ENCODE assay signal across 1 cellular context in the genomic region with DNA sequence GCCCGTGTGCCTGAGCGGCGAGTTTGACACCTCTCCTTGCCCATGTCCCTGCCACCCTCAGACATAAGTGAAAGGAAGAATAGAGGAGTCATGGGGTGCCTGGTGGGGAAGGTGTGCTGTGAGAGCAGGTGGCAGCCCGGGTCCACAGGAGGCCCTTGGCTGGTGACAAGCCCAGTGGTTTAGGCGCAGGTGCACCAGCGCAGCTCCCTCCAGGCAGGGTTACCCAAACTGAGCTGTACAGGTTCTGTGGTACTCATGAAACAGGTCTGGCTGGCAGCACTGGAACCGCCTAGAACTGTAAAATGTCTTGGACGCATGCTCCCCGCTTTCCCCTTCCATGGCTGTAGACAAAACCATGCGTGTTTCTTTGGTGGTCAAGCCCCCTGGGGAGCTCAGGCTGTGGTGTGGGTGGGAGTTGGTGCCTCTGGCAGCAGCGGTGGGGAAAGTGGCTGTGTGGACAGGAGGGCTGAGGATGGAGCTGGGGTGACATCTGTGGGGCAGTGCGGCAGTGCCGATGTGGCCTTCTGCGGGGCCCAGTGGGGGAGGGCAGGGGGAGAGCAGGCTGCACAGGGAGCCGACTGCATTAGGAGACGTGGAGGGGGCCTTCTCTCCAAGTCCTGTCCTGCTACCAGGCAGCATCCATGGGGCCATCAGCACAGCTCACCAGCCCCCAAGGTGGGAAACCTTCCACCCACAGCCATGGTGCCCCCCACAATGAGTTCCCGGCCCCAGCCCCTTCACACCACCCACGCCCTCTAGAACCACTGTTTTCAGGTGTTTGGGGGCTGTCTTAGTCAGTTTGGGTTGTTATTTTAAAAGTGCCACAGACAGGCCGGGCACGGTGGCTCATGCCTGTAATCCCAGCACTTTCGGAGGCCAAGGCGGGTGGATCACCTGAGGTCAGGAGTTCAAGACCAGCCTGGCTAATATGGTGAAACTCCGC.
TF ChIP-seq lines count a peak whose summit lies in the region.

No MANE protein-coding gene starts in this region.

TF ChIP-seq in HepG2, 621 proteins besides CTCF, POLR2A, EP300 and RAD21:
- TF ChIP-seq HNRNPH1 (optimal IDR thresholded peaks at IDR 0.05; ENCODE audit: low read depth, low read length) (no peak), AGO2 (optimal IDR thresholded peaks at IDR 0.05; ENCODE audit: low read depth, low read length) (peak; percentile 78), RBFOX2 (IDR thresholded peaks at IDR 0.05; ENCODE audit: low read depth, low read length) (peak; percentile 46; the same call in 1 of the 2 replicates)
